ENCODE assay signal across 15 cellular contexts in genomic region chr20:32115196-32115767, GRCh38. TPM values are rescaled to one million over a fixed set of nuclear protein-coding genes. Genes with fewer than 3 reads are reported as not detected.
DNase-seq lines count a peak whose midpoint lies in the region; ATAC-seq, FAIRE-seq and TF ChIP-seq lines count a peak whose summit lies in the region.
"Had no signal": no experiment of that assay in that cellular context is flagged by ENCODE, and none has a peak within 500 bp of the region (broad histone marks: within the 10 kb centered on the region; RNA-seq: fewer than 3 reads in every experiment).

No MANE protein-coding gene starts in this region.

- H2AFZ ChIP-seq in HepG2 (ENCODE audit: low read length), result no peak overlapping the region

- no peak overlapping the region for H3K4me3 ChIP-seq in WERI-Rb-1 (ENCODE audit: low read depth, low read length)
- no peak overlapping the region for H3K4me3 ChIP-seq in HepG2 (replicated peaks in 1 of 3; ENCODE audit: insufficient read depth in 1 of 3, low read depth in 2 of 3, low read length in 3 of 3)

- TF ChIP-seq CTCF in WERI-Rb-1 (IDR thresholded peaks at IDR 0.05; ENCODE audit: low read depth, low read length), result no peak
- no peak for TF ChIP-seq CTCF in HepG2 (CRISPR knock-in tag; IDR thresholded peaks at IDR 0.05)
- TF ChIP-seq CTCF in type B pancreatic cell (conservative IDR thresholded peaks at IDR 0.05), result no peak

- peaks cover 36% of the 10 kb centered on the region for H4K20me1 ChIP-seq in HepG2 (ENCODE audit: insufficient read depth, low read length)

- H3K79me2 ChIP-seq in HepG2 (ENCODE audit: insufficient read depth, low read length), result peaks cover 96% of the 10 kb centered on the region

- no peaks in the 10 kb centered on the region for H3K27me3 Mint-ChIP-seq in activated CD4-positive, alpha-beta T cell treated with anti-CD3 and anti-CD28 coated beads for 36 hours
- no peaks in the 10 kb centered on the region for H3K27me3 Mint-ChIP-seq in activated CD4-positive, alpha-beta T cell treated with anti-CD3 and anti-CD28 coated beads, Interleukin-2, amount 10 ng/mL, durations not matched to agents 7 days and 5 days
- H3K27me3 Mint-ChIP-seq in type B pancreatic cell, result no peaks in the 10 kb centered on the region

- no peak for TF ChIP-seq RAD21 in HepG2 (CRISPR knock-in tag; IDR thresholded peaks at IDR 0.05)

- DNase-seq in activated CD4-positive, alpha-beta T cell treated with anti-CD3 and anti-CD28 coated beads for 36 hours, result no peak
- DNase-seq in activated CD4-positive, alpha-beta T cell treated with anti-CD3 and anti-CD28 coated beads, Interleukin-2, amount 10 ng/mL, durations not matched to agents 7 days and 5 days, result no peak
- no peak for DNase-seq in WERI-Rb-1
- DNase-seq in HepG2 (ENCODE audit: low spot score), result no peak
- no peak for DNase-seq in type B pancreatic cell (ENCODE audit: extremely low spot score, unreplicated experiment)
- DNase-seq in SK-N-DZ (ENCODE audit: low spot score), result no peak
- no peak for DNase-seq in GOT3 (lab: John Stamatoyannopoulos, UW)
- DNase-seq: 8988T, GF-D8, NCI-H1105 treated with DMSO at 0.1 percent for 48 hours, SHP77 had no signal

- intact Hi-C loops in activated CD4-positive, alpha-beta T cell treated with anti-CD3 and anti-CD28 coated beads for 36 hours (cut with DNase I, micrococcal nuclease), result no loop called here
- intact Hi-C loops in HepG2 (cut with micrococcal nuclease; ENCODE audit: unreplicated experiment), result no loop called here

- H3K9me3 ChIP-seq in WERI-Rb-1 (ENCODE audit: severe bottlenecking), result no peaks in the 10 kb centered on the region
- H3K9me3 ChIP-seq in HepG2 (ENCODE audit: low read length), result no peaks in the 10 kb centered on the region

- no peaks in the 10 kb centered on the region for H3K9me3 Mint-ChIP-seq in activated CD4-positive, alpha-beta T cell treated with anti-CD3 and anti-CD28 coated beads for 36 hours (ENCODE audit: low read depth)
- no peaks in the 10 kb centered on the region for H3K9me3 Mint-ChIP-seq in activated CD4-positive, alpha-beta T cell treated with anti-CD3 and anti-CD28 coated beads, Interleukin-2, amount 10 ng/mL, durations not matched to agents 7 days and 5 days
- no peaks in the 10 kb centered on the region for H3K9me3 Mint-ChIP-seq in type B pancreatic cell

- no peak overlapping the region for H3K9ac ChIP-seq in HepG2 (ENCODE audit: insufficient read depth, low read depth, low read length)

- TF ChIP-seq EP300 in HepG2 (IDR thresholded peaks at IDR 0.05; ENCODE audit: low read depth in 2 of 2, low read length in 2 of 2) (no peak), HepG2 (CRISPR knock-in tag; IDR thresholded peaks at IDR 0.05; ENCODE audit: borderline replicate concordance) (no peak)

- H3K27ac ChIP-seq in WERI-Rb-1 (peak overlapping the region; percentile 45; the same call in 1 of the 2 replicates), HepG2 (ENCODE audit: extremely low read length, insufficient read depth, low read length) (no peak overlapping the region)
- H3K27ac ChIP-seq: C4-2B had no signal

- H3K36me3 ChIP-seq in WERI-Rb-1 (peaks cover 7% of the 10 kb centered on the region), HepG2 (replicated peaks in 1 of 2; ENCODE audit: control insufficient read depth in 1 of 2, insufficient read depth in 2 of 2, low read length in 2 of 2) (peaks cover 10 to 15% of the 10 kb centered on the region in 2 experiments)

- BruUV-seq in HepG2 (replicated peaks; lab: Mats Ljungman, UMichigan), result no TSS peak

- POLR2A ChIA-PET in activated CD4-positive, alpha-beta T cell treated with anti-CD3 and anti-CD28 coated beads for 36 hours (lab: Charles Lee), result no interaction called here
- POLR2A ChIA-PET in activated CD4-positive, alpha-beta T cell treated with anti-CD3 and anti-CD28 coated beads, Interleukin-2, amount 10 ng/mL, durations not matched to agents 7 days and 5 days (lab: Charles Lee), result no interaction called here
- POLR2A ChIA-PET in HepG2 (lab: Yijun Ruan, JAX), result no interaction called here

- H3K36me3 Mint-ChIP-seq in activated CD4-positive, alpha-beta T cell treated with anti-CD3 and anti-CD28 coated beads for 36 hours (ENCODE audit: low read depth), result peaks cover 12% of the 10 kb centered on the region
- H3K36me3 Mint-ChIP-seq in activated CD4-positive, alpha-beta T cell treated with anti-CD3 and anti-CD28 coated beads, Interleukin-2, amount 10 ng/mL, durations not matched to agents 7 days and 5 days (ENCODE audit: low read depth), result peaks cover 19% of the 10 kb centered on the region
- peaks cover 12% of the 10 kb centered on the region for H3K36me3 Mint-ChIP-seq in type B pancreatic cell

- no peak for FAIRE-seq in HepG2 (lab: Jason Lieb, UNC)
- FAIRE-seq: H1 had no signal

- WGBS in HepG2 (ENCODE audit: low lambda C conversion rate), result 95% methylated on average over 5 of the region's 5 CpGs

- H3K27ac Mint-ChIP-seq in activated CD4-positive, alpha-beta T cell treated with anti-CD3 and anti-CD28 coated beads for 36 hours, result peak overlapping the region; percentile 22
- no peak overlapping the region for H3K27ac Mint-ChIP-seq in activated CD4-positive, alpha-beta T cell treated with anti-CD3 and anti-CD28 coated beads, Interleukin-2, amount 10 ng/mL, durations not matched to agents 7 days and 5 days
- peak overlapping the region; percentile 73 for H3K27ac Mint-ChIP-seq in type B pancreatic cell

- peaks cover 57% of the 10 kb centered on the region for H3K4me1 Mint-ChIP-seq in activated CD4-positive, alpha-beta T cell treated with anti-CD3 and anti-CD28 coated beads for 36 hours
- H3K4me1 Mint-ChIP-seq in activated CD4-positive, alpha-beta T cell treated with anti-CD3 and anti-CD28 coated beads, Interleukin-2, amount 10 ng/mL, durations not matched to agents 7 days and 5 days, result peaks cover 47% of the 10 kb centered on the region
- H3K4me1 Mint-ChIP-seq in type B pancreatic cell (ENCODE audit: unreplicated experiment), result peaks cover 65% of the 10 kb centered on the region

- no peak overlapping the region for H3K4me2 ChIP-seq in HepG2 (ENCODE audit: low read depth, low read length)

- no peak for TF ChIP-seq POLR2A in HepG2 (IDR thresholded peaks at IDR 0.05; ENCODE audit: insufficient read depth in 1 of 2, low read depth in 2 of 2, low read length in 2 of 2)

- CTCF ChIA-PET in activated CD4-positive, alpha-beta T cell treated with anti-CD3 and anti-CD28 coated beads for 36 hours (lab: Charles Lee), result interaction anchor here (1.0 to 1.3 kb wide), 2 partner anchors 12 to 22 kb away, joined by 3 read pairs; no protein-coding TSS in a partner anchor
- CTCF ChIA-PET in activated CD4-positive, alpha-beta T cell treated with anti-CD3 and anti-CD28 coated beads, Interleukin-2, amount 10 ng/mL, durations not matched to agents 7 days and 5 days (lab: Charles Lee), result no interaction called here
- CTCF ChIA-PET in HepG2 (lab: Yijun Ruan, JAX; ENCODE audit: low intra/inter-chr PET ratio, low total read pairs), result no interaction called here

- H3K27me3 ChIP-seq in WERI-Rb-1 (ENCODE audit: insufficient read depth, low read depth, severe bottlenecking) (no peaks in the 10 kb centered on the region), HepG2 (ENCODE audit: control insufficient read depth in 1 of 2, insufficient read depth in 2 of 2, low read length in 2 of 2) (no peaks in the 10 kb centered on the region; a peak in 1 of 5 replicates)

- no peak for ATAC-seq in activated CD4-positive, alpha-beta T cell treated with anti-CD3 and anti-CD28 coated beads for 36 hours
- no peak for ATAC-seq in HepG2
- no peak for ATAC-seq in HG03521 (IDR thresholded peaks at IDR 0.05; ENCODE audit: unreplicated experiment)
- ATAC-seq: Panc1 had no signal

- H3K4me3 Mint-ChIP-seq in activated CD4-positive, alpha-beta T cell treated with anti-CD3 and anti-CD28 coated beads for 36 hours, result no peak overlapping the region
- no peak overlapping the region for H3K4me3 Mint-ChIP-seq in activated CD4-positive, alpha-beta T cell treated with anti-CD3 and anti-CD28 coated beads, Interleukin-2, amount 10 ng/mL, durations not matched to agents 7 days and 5 days
- no peak overlapping the region for H3K4me3 Mint-ChIP-seq in type B pancreatic cell

- H3K4me1 ChIP-seq in HepG2 (ENCODE audit: insufficient read depth, low read length), result peaks cover 52% of the 10 kb centered on the region

- in situ Hi-C loops in HepG2 (cut with HindIII; ENCODE audit: extremely low pct_ligation_motif_present, low pct_unique_long_range_greater_than_20kb), result no loop called here

TF ChIP-seq in HepG2, 621 proteins besides CTCF, POLR2A, EP300 and RAD21:
- TF ChIP-seq ZNF207 (IDR thresholded peaks at IDR 0.05; ENCODE audit: borderline replicate concordance), result no peak
- peak; percentile 26 for TF ChIP-seq RBM22 (optimal IDR thresholded peaks at IDR 0.05; ENCODE audit: low read length)

RNA-seq across cellular contexts. Expression of gene TM9SF4, which starts 5.8 kb away (rescaled TPM):
- 10 to 100 TPM; 43.2 to 66.5 TPM for total RNA-seq in activated CD4-positive, alpha-beta T cell treated with anti-CD3 and anti-CD28 coated beads for 36 hours
- total RNA-seq in activated CD4-positive, alpha-beta T cell treated with anti-CD3 and anti-CD28 coated beads, Interleukin-2, amount 10 ng/mL, durations not matched to agents 7 days and 5 days, result 10 to 100 TPM; 36.8 to 44.2 TPM
- total RNA-seq in HepG2 (2016; rRNA removed; fragmentation: Illumina TruSeq; extraction: Trizol) (30.3 and 53.5 TPM in 2 replicates), type B pancreatic cell (ENCODE audit: low replicate concordance) (99.4 and 108 TPM in 2 replicates)
- total RNA-seq in HepG2 (2016; cell fraction: cytosol; rRNA removed; fragmentation: Illumina TruSeq; extraction: Trizol; ENCODE audit: low read depth), result 8.9 and 10.2 TPM in 2 replicates
- total RNA-seq in HepG2 (2016; cell fraction: insoluble cytoplasmic fraction; rRNA removed; fragmentation: Illumina TruSeq; extraction: Trizol), result 26.6 and 52.8 TPM in 2 replicates
- total RNA-seq in HepG2 (2016; cell fraction: membrane; rRNA removed; fragmentation: Illumina TruSeq; extraction: Trizol), result 16.3 and 19.5 TPM in 2 replicates
- 67.0 and 79.9 TPM in 2 replicates for total RNA-seq in HepG2 (2016; cell fraction: nucleus; rRNA removed; fragmentation: Illumina TruSeq; extraction: Trizol)
- polyA plus RNA-seq in HepG2 (2011; rRNA removed), result 171 and 183 TPM in 2 replicates
- polyA plus RNA-seq in HepG2 (2011; cell fraction: cytosol; rRNA removed), result 137 and 141 TPM in 2 replicates
- 138 and 162 TPM in 2 replicates for polyA plus RNA-seq in HepG2 (2011; cell fraction: nucleus; rRNA removed)
- polyA plus RNA-seq in HepG2 (2012), result 93.4 and 96.8 TPM in 2 replicates
- polyA plus RNA-seq in HepG2 (2016; cell fraction: cytosol; fragmentation: Illumina TruSeq; extraction: Trizol; ENCODE audit: low read depth), result 5.9 and 6.7 TPM in 2 replicates
- polyA plus RNA-seq in HepG2 (2016; cell fraction: insoluble cytoplasmic fraction; fragmentation: Illumina TruSeq; extraction: Trizol; ENCODE audit: low read depth), result 27.2 and 35.4 TPM in 2 replicates
- 15.5 and 17.0 TPM in 2 replicates for polyA plus RNA-seq in HepG2 (2016; cell fraction: membrane; fragmentation: Illumina TruSeq; extraction: Trizol; ENCODE audit: low read depth)
- 134 and 135 TPM in 2 replicates for polyA plus RNA-seq in HepG2 (2016; cell fraction: nucleus; fragmentation: Illumina TruSeq; extraction: Trizol; ENCODE audit: insufficient read depth, low read depth)
- polyA minus RNA-seq in HepG2 (2011; rRNA and poly(A)+ RNA removed; ENCODE audit: low replicate concordance), result 107 and 349 TPM in 2 replicates
- 135 and 159 TPM in 2 replicates for polyA minus RNA-seq in HepG2 (2011; cell fraction: cytosol; rRNA and poly(A)+ RNA removed)
- 88.2 and 109 TPM in 2 replicates for polyA minus RNA-seq in HepG2 (2011; cell fraction: nucleus; rRNA and poly(A)+ RNA removed)
- 36.9 and 39.0 TPM in 2 replicates for polyA plus RNA-seq in SK-N-DZ (2014; cell fraction: cytosol; rRNA removed)
- polyA plus RNA-seq in SK-N-DZ (2014; cell fraction: nucleus; rRNA removed), result 28.0 and 34.4 TPM in 2 replicates
